In the genomic region with DNA sequence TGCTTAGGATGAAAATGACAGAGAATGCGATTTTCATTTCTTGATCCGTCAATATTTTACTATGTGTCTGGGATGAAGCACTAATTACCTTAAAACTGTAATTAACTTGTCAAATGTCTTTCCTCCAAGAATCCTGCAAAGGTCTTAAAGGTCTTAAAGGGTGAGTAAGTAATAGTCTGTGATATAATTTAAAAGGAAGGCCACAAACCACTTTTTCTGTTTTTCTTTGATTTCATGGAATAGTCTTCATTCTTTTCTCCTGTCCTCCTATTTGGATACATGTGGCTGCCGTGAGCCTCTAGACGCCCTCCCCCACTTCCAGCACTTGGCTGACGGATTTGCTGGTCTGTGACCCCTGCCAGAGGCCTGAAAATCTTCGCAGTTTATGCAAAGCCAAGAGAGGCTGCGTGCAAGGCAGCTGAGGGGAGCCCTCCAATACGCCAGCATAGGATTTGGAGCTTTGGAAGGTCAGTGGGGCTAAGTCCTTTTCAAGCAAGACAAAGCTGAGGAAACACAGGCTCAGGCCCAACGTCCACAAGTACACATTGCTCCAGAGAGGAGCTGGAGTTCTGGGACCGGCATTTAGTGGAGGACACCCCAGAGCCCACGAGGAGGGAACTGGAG, we compare ENCODE assay signal across 23 cellular contexts.
A peak's percentile ranks its signal among the peaks of the same experiment; 100 is the strongest.
DNase-seq lines count a peak whose midpoint lies in the region; TF ChIP-seq lines count a peak whose summit lies in the region.
"Had no signal": no experiment of that assay in that cellular context is flagged by ENCODE, and none has a peak within 500 bp of the region (broad histone marks: within the 10 kb centered on the region; RNA-seq: fewer than 3 reads in every experiment).

No MANE protein-coding gene starts in this region.

- DNase-seq in iPS-NIHi11 (ENCODE audit: low spot score) (peak; percentile 60), neural progenitor cell (ENCODE audit: low spot score) (peak; percentile 71), type B pancreatic cell (ENCODE audit: extremely low spot score, unreplicated experiment) (no peak), NCI-H2196 treated with DMSO at 0.1 percent for 48 hours (lab: John Stamatoyannopoulos, UW; ENCODE audit: unreplicated experiment) (no peak), H9 (no peak)
- DNase-seq in CD8-positive, alpha-beta memory T cell, result no peak
- DNase-seq: activated CD4-positive, alpha-beta T cell treated with anti-CD3 and anti-CD28 coated beads for 36 hours; activated naive CD4-positive, alpha-beta T cell treated with anti-CD3 and anti-CD28 coated beads for 36 hours; amniotic stem cell; C1 segment of cervical spinal cord; Calu3; midbrain; NCI-H1048; NCI-H187 treated with DMSO at 0.1 percent for 48 hours; NCI-H69; stimulated activated CD4-positive, alpha-beta T cell treated with anti-CD3 and anti-CD28 coated beads, Interleukin-1b, Interleukin-23, amount 100 ng/mL, for 48 hours; T-helper 17 cell had no signal

- H4K5ac ChIP-seq in H9 (ENCODE audit: insufficient read length, low read depth, low read length), result no peak overlapping the region

- CTCF ChIA-PET in CD8-positive, alpha-beta memory T cell (lab: Charles Lee), result no interaction called here

- no peak overlapping the region for H3K18ac ChIP-seq in H9 (ENCODE audit: insufficient read length, low read depth, low read length)

- H3K36me3 ChIP-seq in neural progenitor cell, result no peaks in the 10 kb centered on the region
- H3K36me3 ChIP-seq in CD8-positive, alpha-beta memory T cell (ENCODE audit: insufficient read depth, low read length), result no peaks in the 10 kb centered on the region
- H3K36me3 ChIP-seq: vagina had no signal

- peaks cover under 1 to 11% (median 6%) of the 10 kb centered on the region in 5 experiments for H3K9me3 Mint-ChIP-seq in brain
- peaks cover under 1% of the 10 kb centered on the region for H3K9me3 Mint-ChIP-seq in neural progenitor cell
- H3K9me3 Mint-ChIP-seq in type B pancreatic cell, result peaks cover 4% of the 10 kb centered on the region
- no peaks in the 10 kb centered on the region for H3K9me3 Mint-ChIP-seq in CD8-positive, alpha-beta memory T cell
- peaks cover 0 to 2% of the 10 kb centered on the region in 2 experiments; a peak in 1 of 5 replicates for H3K9me3 Mint-ChIP-seq in H9
- H3K9me3 Mint-ChIP-seq: activated naive CD4-positive, alpha-beta T cell treated with anti-CD3 and anti-CD28 coated beads for 36 hours had no signal

- H4K20me1 ChIP-seq in neural progenitor cell (ENCODE audit: low read depth), result no peaks in the 10 kb centered on the region
- H4K20me1 ChIP-seq in H9 (ENCODE audit: control insufficient read depth, insufficient read depth, insufficient read length), result no peaks in the 10 kb centered on the region

- H3K4me1 Mint-ChIP-seq in brain, result peaks cover 37% of the 10 kb centered on the region
- peaks cover 41% of the 10 kb centered on the region for H3K4me1 Mint-ChIP-seq in neural progenitor cell
- H3K4me1 Mint-ChIP-seq in type B pancreatic cell (ENCODE audit: unreplicated experiment), result peaks cover 27% of the 10 kb centered on the region
- H3K4me1 Mint-ChIP-seq in CD8-positive, alpha-beta memory T cell, result no peaks in the 10 kb centered on the region
- H3K4me1 Mint-ChIP-seq in H9, result peaks cover 17 to 21% of the 10 kb centered on the region in 2 experiments
- H3K4me1 Mint-ChIP-seq: activated CD4-positive, alpha-beta T cell treated with anti-CD3 and anti-CD28 coated beads for 36 hours; T-helper 17 cell had no signal

- no CpG with 5 or more reads among the region's 11 CpGs for WGBS in H9 (ENCODE audit: extremely low coverage, insufficient read length, low lambda C conversion rate)

- H3K36me3 Mint-ChIP-seq in brain (no peaks in the 10 kb centered on the region), neural progenitor cell (peaks cover 2% of the 10 kb centered on the region), type B pancreatic cell (no peaks in the 10 kb centered on the region), H9 (ENCODE audit: insufficient read depth in 1 of 3, low read depth in 3 of 3) (no peaks in the 10 kb centered on the region; a peak in 2 of 7 replicates)
- no peaks in the 10 kb centered on the region for H3K36me3 Mint-ChIP-seq in CD8-positive, alpha-beta memory T cell

- no peak overlapping the region for H3K14ac ChIP-seq in H9 (ENCODE audit: insufficient read depth, low read length)

- H4K91ac ChIP-seq in H9 (ENCODE audit: insufficient read length, low read depth, low read length), result no peak overlapping the region

- H3K9ac ChIP-seq in neural progenitor cell (no peak overlapping the region), H9 (ENCODE audit: extremely low read depth, insufficient read length, low read length) (no peak overlapping the region)

- H3K4me1 ChIP-seq in neural progenitor cell, result peaks cover 17% of the 10 kb centered on the region
- H3K4me1 ChIP-seq in CD8-positive, alpha-beta memory T cell (ENCODE audit: insufficient read depth, low read length), result no peaks in the 10 kb centered on the region
- peaks cover 2% of the 10 kb centered on the region; the same call in 1 of the 2 replicates for H3K4me1 ChIP-seq in H9 (ENCODE audit: insufficient read depth, low read length)

- no peak overlapping the region for H2BK12ac ChIP-seq in H9 (ENCODE audit: insufficient read length, low read depth, low read length)

- no peaks in the 10 kb centered on the region for H3K79me1 ChIP-seq in H9 (ENCODE audit: insufficient read depth, low read depth, low read length, poor library complexity, severe bottlenecking)

- TF ChIP-seq CTCF in brain (conservative IDR thresholded peaks at IDR 0.05) (no peak), neural progenitor cell (IDR thresholded peaks at IDR 0.05) (no peak), type B pancreatic cell (conservative IDR thresholded peaks at IDR 0.05) (no peak), H9 (conservative IDR thresholded peaks at IDR 0.05) (no peak)

- H2BK120ac ChIP-seq in H9 (ENCODE audit: low read depth, low read length, poor library complexity, severe bottlenecking), result no peak overlapping the region

- H3K4me2 ChIP-seq in neural progenitor cell (peak overlapping the region; percentile 28), H9 (ENCODE audit: insufficient read depth, insufficient read length, low read length) (no peak overlapping the region)

- H3K79me2 ChIP-seq in neural progenitor cell (ENCODE audit: low read depth) (no peaks in the 10 kb centered on the region), H9 (ENCODE audit: insufficient read depth, low read length) (no peaks in the 10 kb centered on the region)

- no peaks in the 10 kb centered on the region for H3K23me2 ChIP-seq in H9 (ENCODE audit: insufficient read length, low read depth, low read length, poor library complexity, severe bottlenecking)

- H2BK5ac ChIP-seq in H9 (ENCODE audit: insufficient read length, low read length), result no peak overlapping the region

- no peak overlapping the region for H2BK15ac ChIP-seq in H9 (ENCODE audit: low read depth, low read length)

- H2AK5ac ChIP-seq in H9 (ENCODE audit: insufficient read length, low read length), result no peak overlapping the region

- no peak overlapping the region for H4K8ac ChIP-seq in H9 (replicated peaks; ENCODE audit: insufficient read length, low read depth, low read length)

- POLR2A ChIA-PET in CD8-positive, alpha-beta memory T cell (lab: Charles Lee), result no interaction called here

- no peak overlapping the region for H3K4me3 ChIP-seq in neural progenitor cell
- no peak overlapping the region for H3K4me3 ChIP-seq in CD8-positive, alpha-beta memory T cell (ENCODE audit: low read length)
- H3K4me3 ChIP-seq: SK-N-MC, skin epidermis, vagina had no signal

- no peak overlapping the region for H3K23ac ChIP-seq in H9 (ENCODE audit: insufficient read length, low read depth, low read length)

- H3K27ac ChIP-seq in neural progenitor cell, result no peak overlapping the region
- H3K27ac ChIP-seq in CD8-positive, alpha-beta memory T cell (ENCODE audit: low read depth, low read length), result no peak overlapping the region
- H3K27ac ChIP-seq in H9 (ENCODE audit: insufficient read length, low read depth, low read length), result no peak overlapping the region
- H3K27ac ChIP-seq: HL-60, SK-N-MC, skin epidermis, vagina had no signal

- peaks cover 8% of the 10 kb centered on the region for H3F3A ChIP-seq in neural progenitor cell (ENCODE audit: low read depth)

- peak overlapping the region; percentile 54 for H2AFZ ChIP-seq in neural progenitor cell (replicated peaks)
- H2AFZ ChIP-seq in H9 (ENCODE audit: low read length), result no peak overlapping the region

- no peak overlapping the region for H2BK20ac ChIP-seq in H9 (ENCODE audit: low read depth, low read length, poor library complexity, severe bottlenecking)

- no peak overlapping the region for H3K4ac ChIP-seq in H9 (ENCODE audit: low read depth, low read length)

- peak overlapping the region in 1 of 5 experiments; percentile 27 for H3K4me3 Mint-ChIP-seq in brain
- peak overlapping the region; percentile 64 for H3K4me3 Mint-ChIP-seq in neural progenitor cell
- H3K4me3 Mint-ChIP-seq in type B pancreatic cell, result no peak overlapping the region
- no peak overlapping the region for H3K4me3 Mint-ChIP-seq in CD8-positive, alpha-beta memory T cell
- H3K4me3 Mint-ChIP-seq in H9, result no peak overlapping the region
- H3K4me3 Mint-ChIP-seq: activated CD4-positive, alpha-beta T cell treated with anti-CD3 and anti-CD28 coated beads for 36 hours; activated naive CD4-positive, alpha-beta T cell treated with anti-CD3 and anti-CD28 coated beads for 36 hours; dendritic cell treated with granulocyte-macrophage colony-stimulating factor and Interleukin-4, amounts not matched to agents 40 ng/mL and 50 ng/mL, for 4 days; T-helper 17 cell had no signal

- no peak overlapping the region for H3T11ph ChIP-seq in H9 (ENCODE audit: low read length)

- H3K9me3 ChIP-seq in neural progenitor cell (ENCODE audit: low read depth) (peaks cover 2% of the 10 kb centered on the region), H9 (ENCODE audit: control insufficient read depth, low read depth, low read length) (no peaks in the 10 kb centered on the region)
- no peaks in the 10 kb centered on the region for H3K9me3 ChIP-seq in CD8-positive, alpha-beta memory T cell (ENCODE audit: low read length)
- H3K9me3 ChIP-seq: vagina had no signal

- H3K27ac Mint-ChIP-seq in brain, result peak overlapping the region in 4 of 5 experiments; percentile 43 to 86 (median 66)
- H3K27ac Mint-ChIP-seq in neural progenitor cell, result peak overlapping the region; percentile 86
- peak overlapping the region; percentile 70 for H3K27ac Mint-ChIP-seq in type B pancreatic cell
- H3K27ac Mint-ChIP-seq in CD8-positive, alpha-beta memory T cell, result peak overlapping the region in 1 of 8 donors; percentile 42
- peak overlapping the region in 1 of 3 experiments; percentile 83; a peak in 2 of 7 replicates for H3K27ac Mint-ChIP-seq in H9
- H3K27ac Mint-ChIP-seq: activated CD4-positive, alpha-beta T cell treated with anti-CD3 and anti-CD28 coated beads for 36 hours; activated naive CD4-positive, alpha-beta T cell treated with anti-CD3 and anti-CD28 coated beads for 36 hours; dendritic cell treated with granulocyte-macrophage colony-stimulating factor and Interleukin-4, amounts not matched to agents 40 ng/mL and 50 ng/mL, for 4 days; T-helper 17 cell had no signal

- no peak overlapping the region for H3K56ac ChIP-seq in H9 (ENCODE audit: insufficient read length, low read depth, low read length)

- H3K27me3 Mint-ChIP-seq in brain, result peaks cover 6% of the 10 kb centered on the region
- H3K27me3 Mint-ChIP-seq in neural progenitor cell (ENCODE audit: insufficient read depth, low read depth), result peaks cover 2% of the 10 kb centered on the region
- H3K27me3 Mint-ChIP-seq in type B pancreatic cell, result peaks cover 8% of the 10 kb centered on the region
- H3K27me3 Mint-ChIP-seq in CD8-positive, alpha-beta memory T cell, result no peaks in the 10 kb centered on the region
- peaks cover 2% of the 10 kb centered on the region; the same call in 1 of the 2 replicates for H3K27me3 Mint-ChIP-seq in H9 (ENCODE audit: low read depth)
- H3K27me3 Mint-ChIP-seq: activated CD4-positive, alpha-beta T cell treated with anti-CD3 and anti-CD28 coated beads for 36 hours; dendritic cell treated with granulocyte-macrophage colony-stimulating factor and Interleukin-4, amounts not matched to agents 40 ng/mL and 50 ng/mL, for 4 days had no signal

- H3K27me3 ChIP-seq in neural progenitor cell (no peaks in the 10 kb centered on the region), H9 (ENCODE audit: insufficient read depth, low read length) (no peaks in the 10 kb centered on the region)
- no peaks in the 10 kb centered on the region for H3K27me3 ChIP-seq in CD8-positive, alpha-beta memory T cell (ENCODE audit: insufficient read depth, low read length, poor library complexity, severe bottlenecking)
- H3K27me3 ChIP-seq: vagina had no signal

Comparison
In these comparisons a context has a peak if more than half of its experiments do, and no peak if none do; other contexts are left out.
1. DNase-seq: peak in iPS-NIHi11 (single experiment) and neural progenitor cell (single experiment); none in type B pancreatic cell (single experiment), CD8-positive, alpha-beta memory T cell (0 of 5), NCI-H2196 treated with DMSO at 0.1 percent for 48 hours (single experiment) and H9 (single experiment).